Comparison of ENCODE assay signal across 9 cellular contexts in the genomic region with DNA sequence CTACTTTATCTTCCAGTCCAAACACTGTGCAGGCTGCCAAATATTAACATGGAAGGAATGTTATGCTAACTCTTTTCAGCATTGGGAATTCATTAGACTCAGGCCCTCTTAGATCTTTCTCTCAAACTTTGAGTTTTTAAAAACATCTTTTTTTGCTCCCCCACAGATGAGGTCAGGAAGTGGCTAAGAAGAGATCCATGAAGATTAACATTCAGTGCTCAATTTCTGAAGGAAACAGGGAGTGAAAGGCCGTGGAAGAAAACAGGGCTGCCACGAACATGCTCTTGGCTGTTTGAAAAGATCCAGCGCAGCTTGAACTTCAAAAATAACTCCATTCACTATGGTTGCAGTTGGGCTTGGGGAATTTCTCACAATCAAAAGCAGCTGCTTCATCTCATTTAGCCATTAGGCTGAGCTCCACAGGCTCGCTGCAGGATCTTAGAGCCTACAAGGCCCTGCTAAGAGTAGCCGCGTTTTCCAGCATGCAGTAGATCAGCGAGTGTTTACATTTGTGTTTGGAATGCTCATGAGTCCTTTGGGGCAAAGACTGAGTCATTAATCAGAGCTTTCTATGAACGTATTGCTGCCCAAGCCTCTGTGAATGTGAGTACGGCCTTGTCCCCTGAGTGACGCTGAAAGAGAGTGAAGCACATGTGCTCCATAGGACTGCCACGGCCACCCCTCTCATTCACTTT. TPM values are rescaled to one million over a fixed set of nuclear protein-coding genes. Genes with fewer than 3 reads are reported as not detected.
DNase-seq lines count a peak whose midpoint lies in the region; ATAC-seq lines count a peak whose summit lies in the region.
"Had no signal": no experiment of that assay in that cellular context is flagged by ENCODE, and none has a peak within 500 bp of the region (broad histone marks: within the 10 kb centered on the region; RNA-seq: fewer than 3 reads in every experiment).

No MANE protein-coding gene starts in this region.

- peak overlapping the region; percentile 71 for H3K4me2 ChIP-seq in GM23248 (ENCODE audit: unreplicated experiment)

- peak overlapping the region; percentile 73 for H2AFZ ChIP-seq in GM23248

- ATAC-seq in stimulated activated naive CD8-positive, alpha-beta T cell treated with anti-CD3 and anti-CD28 coated beads, Interleukin-15, Interleukin-2, amounts not matched to agents 100 U/mL and 50 U/mL, for 24 hours, result no peak
- no peak for ATAC-seq in T-cell (replicated peaks in 1 of 4)
- no peak for ATAC-seq in HG03378 (IDR thresholded peaks at IDR 0.05; ENCODE audit: unreplicated experiment)

- no peaks in the 10 kb centered on the region for H3K79me2 ChIP-seq in GM23248 (ENCODE audit: insufficient read depth)

- in situ Hi-C loops in GM23248 (cut with MboI), result no loop called here

- H3K9ac ChIP-seq in GM23248, result peak overlapping the region; percentile 66

- POLR2A ChIA-PET in T-cell (lab: Charles Lee), result no interaction called here

- H3K27me3 Mint-ChIP-seq in T-cell, result no peaks in the 10 kb centered on the region

- 0 out of 2 replicates have a peak overlapping the region, but pooled peaks have one; percentile 0 for H3K4me3 ChIP-seq in GM23248

- H3K9me3 ChIP-seq in GM23248 (ENCODE audit: low read depth), result no peaks in the 10 kb centered on the region

- H3K27me3 ChIP-seq in GM23248 (replicated peaks; ENCODE audit: insufficient read depth) (no peaks in the 10 kb centered on the region), layer of hippocampus (ENCODE audit: control insufficient read depth, insufficient read depth, low read length) (no peaks in the 10 kb centered on the region)

- no peaks in the 10 kb centered on the region for H4K20me1 ChIP-seq in GM23248 (ENCODE audit: insufficient read depth)

- H3K27ac ChIP-seq in GM23248, result peak overlapping the region; percentile 76
- peak overlapping the region; percentile 4 for H3K27ac ChIP-seq in layer of hippocampus (ENCODE audit: low read depth, low read length)

- no peak overlapping the region for H3K27ac Mint-ChIP-seq in T-cell

- no peaks in the 10 kb centered on the region for H3K9me3 Mint-ChIP-seq in T-cell

- peaks cover 14% of the 10 kb centered on the region; the same call in 1 of the 2 replicates for H3F3A ChIP-seq in GM23248 (ENCODE audit: insufficient read depth)

- WGBS in GM23248 (ENCODE audit: low coverage in 1 of 2, low lambda C conversion rate in 2 of 2, missing lambda C conversion rate in 2 of 2), 2 experiments, result 4 to 5% methylated on average over 11 of the region's 11 CpGs

- peak; percentile 92 for DNase-seq in GM23248
- DNase-seq in brain pericyte (ENCODE audit: low read depth, low spot score), result peak; percentile 93
- DNase-seq in smooth muscle cell of the brain vasculature (ENCODE audit: low read depth, low spot score), result peak; percentile 92
- DNase-seq in stimulated activated CD4-positive, alpha-beta T cell treated with anti-CD3 and anti-CD28 coated beads, Interleukin-12 subunit alpha, Interleukin-12 subunit beta, amount 100 ng/mL, for 4 hours, result no peak
- DNase-seq in stimulated activated naive CD8-positive, alpha-beta T cell treated with anti-CD3 and anti-CD28 coated beads, Interleukin-15, Interleukin-2, amounts not matched to agents 100 U/mL and 50 U/mL, for 24 hours, result no peak
- no peak for DNase-seq in T-cell
- DNase-seq: posterior cingulate gyrus had no signal

- H3K36me3 Mint-ChIP-seq in T-cell, result no peaks in the 10 kb centered on the region

- H3K36me3 ChIP-seq in GM23248 (ENCODE audit: low read depth), result no peaks in the 10 kb centered on the region

- no peak overlapping the region for H3K4me3 Mint-ChIP-seq in T-cell

- peaks cover 0 to 10% (median 4%) of the 10 kb centered on the region in 3 donors for H3K4me1 Mint-ChIP-seq in T-cell

- H3K4me1 ChIP-seq in GM23248 (ENCODE audit: insufficient read depth), result peaks cover 16% of the 10 kb centered on the region

- H3K9me2 ChIP-seq in GM23248 (ENCODE audit: insufficient read depth), result no peaks in the 10 kb centered on the region

- CTCF ChIA-PET in T-cell (lab: Charles Lee), result no interaction called here

RNA-seq across cellular contexts. Expression of a gene that starts 41.2 kb away (rescaled TPM):
- total RNA-seq in GM23248 (2014; rRNA removed; shearing (Covaris generic)), result 47.0 and 48.1 TPM in 2 replicates
- polyA plus RNA-seq in GM23248 (2016; fragmentation: Nextera tagmentation; extraction: Ambion mirVana), result 17.2 and 18.6 TPM in 2 replicates
- total RNA-seq in T-cell, result 1 to 10 TPM in 4 of 5 donors, under 1 TPM in 1; 0.58 to 3.7 (median 2.0) TPM

Comparison
In these comparisons a context has a peak if more than half of its experiments do, and no peak if none do; other contexts are left out.
1. DNase-seq: peak in GM23248 (single experiment), brain pericyte (single experiment) and smooth muscle cell of the brain vasculature (single experiment); none in stimulated activated CD4-positive, alpha-beta T cell treated with anti-CD3 and anti-CD28 coated beads, Interleukin-12 subunit alpha, Interleukin-12 subunit beta, amount 100 ng/mL, for 4 hours (single experiment), stimulated activated naive CD8-positive, alpha-beta T cell treated with anti-CD3 and anti-CD28 coated beads, Interleukin-15, Interleukin-2, amounts not matched to agents 100 U/mL and 50 U/mL, for 24 hours (single experiment) and T-cell (0 of 34).
2. RNA of a gene that starts 41.2 kb away (total RNA-seq): 47.0 to 48.1 TPM in GM23248; 0.58 to 3.7 TPM in T-cell; every median in the first group is over 10 times any median in the second.